ENCODE assay signal across 10 cellular contexts in genomic region chrX:153699784-153700371, GRCh38. TPM values are rescaled to one million over a fixed set of nuclear protein-coding genes. Genes with fewer than 3 reads are reported as not detected.
DNase-seq lines count a peak whose midpoint lies in the region; ATAC-seq and TF ChIP-seq lines count a peak whose summit lies in the region.
"Not testable (repeated sequence)": the region's sequence is repeated elsewhere in the genome, so short reads cannot be mapped to it uniquely, and the experiment has no call there.
"Had no signal": no experiment of that assay in that cellular context is flagged by ENCODE, and none has a peak within 500 bp of the region (broad histone marks: within the 10 kb centered on the region; RNA-seq: fewer than 3 reads in every experiment).

No MANE protein-coding gene starts in this region.

- not testable (repeated sequence) for TF ChIP-seq EP300 in esophagus muscularis mucosa (IDR thresholded peaks at IDR 0.05)

- WGBS in body of pancreas, 2 donors = 50% methylated on average over 14 of the region's 18 CpGs; no CpG with 5 or more reads in 1 of the 2 donors
- WGBS in esophagus muscularis mucosa = 68% methylated on average over 11 of the region's 18 CpGs
- WGBS in heart right ventricle, 2 donors = 51 to 57% methylated on average over 14 to 16 of the region's 18 CpGs
- WGBS in testis, 2 donors = 68% methylated on average over 12 of the region's 18 CpGs; no CpG with 5 or more reads in 1 of the 2 donors

- intact Hi-C loops in body of pancreas (cut with DNase I); esophagus muscularis mucosa (cut with DNase I); heart right ventricle (cut with DNase I); testis (cut with DNase I; ENCODE audit: low total_unique reads): not testable (repeated sequence)
- intact Hi-C loops in gastrocnemius medialis (cut with DNase I; ENCODE audit: low total_unique reads) = loop anchor here (10.0 kb wide), 1 partner anchor 345 kb away; no protein-coding TSS in a partner anchor

- not testable (repeated sequence) for H3K4me1 ChIP-seq in body of pancreas; muscle layer of colon (ENCODE audit: insufficient read depth, low read length); testis
- peaks cover 4 to 45% (median 31%) of the 10 kb centered on the region in 4 donors for H3K4me1 ChIP-seq in esophagus muscularis mucosa
- H3K4me1 ChIP-seq in heart right ventricle = peaks cover 0 to 35% (median 0%) of the 10 kb centered on the region in 9 donors
- peaks cover 27 to 74% of the 10 kb centered on the region in 2 donors for H3K4me1 ChIP-seq in gastrocnemius medialis

- H3K9me3 ChIP-seq in body of pancreas; esophagus muscularis mucosa; heart right ventricle; muscle layer of colon (ENCODE audit: low read length); gastrocnemius medialis; testis: not testable (repeated sequence)

- not testable (repeated sequence) for H3K4me3 ChIP-seq in body of pancreas; esophagus muscularis mucosa; heart right ventricle; muscle layer of colon (ENCODE audit: low read depth in 1 of 2, low read length in 2 of 2); gastrocnemius medialis; testis

- not testable (repeated sequence) for TF ChIP-seq CTCF in C4-2B (conservative IDR thresholded peaks at IDR 0.05); body of pancreas (IDR thresholded peaks at IDR 0.05); esophagus muscularis mucosa (IDR thresholded peaks at IDR 0.05); heart right ventricle (IDR thresholded peaks at IDR 0.05); gastrocnemius medialis (IDR thresholded peaks at IDR 0.05 in 4 of 5, conservative IDR thresholded peaks at IDR 0.05 in 1 of 5); testis (IDR thresholded peaks at IDR 0.05)

- not testable (repeated sequence) for H3K9ac ChIP-seq in muscle layer of colon (ENCODE audit: low read length)

- DNase-seq in body of pancreas (peak in 3 of 4 donors; percentile 28 to 48 (median 48)), heart right ventricle (peak in 1 of 2 donors; percentile 50), islet precursor cell (peak; percentile 46), gastrocnemius medialis (peak; percentile 32 to 82), testis (peak; percentile 34)
- DNase-seq in esophagus muscularis mucosa (ENCODE audit: extremely low spot score) = not testable (repeated sequence)

- not testable (repeated sequence) for H3K27me3 ChIP-seq in body of pancreas; esophagus muscularis mucosa; heart right ventricle; muscle layer of colon (ENCODE audit: control insufficient read depth in 1 of 2, insufficient read depth in 2 of 2, low read length in 2 of 2); gastrocnemius medialis; testis

- not testable (repeated sequence) for TF ChIP-seq POLR2A in body of pancreas (IDR thresholded peaks at IDR 0.05); esophagus muscularis mucosa (IDR thresholded peaks at IDR 0.05; ENCODE audit: low read depth); testis (IDR thresholded peaks at IDR 0.05)
- TF ChIP-seq POLR2A in gastrocnemius medialis (IDR thresholded peaks at IDR 0.05) = peak in 1 of 2 donors; percentile 8

- H3K36me3 ChIP-seq in body of pancreas (replicated peaks in 1 of 2; ENCODE audit: insufficient read depth in 1 of 2, low read depth in 2 of 2); muscle layer of colon (ENCODE audit: insufficient read depth, low read length); gastrocnemius medialis; testis (ENCODE audit: low read depth, missing control alignments): not testable (repeated sequence)
- H3K36me3 ChIP-seq in esophagus muscularis mucosa = peaks cover 0 to 47% (median 35%) of the 10 kb centered on the region in 4 donors
- peaks cover 0 to 50% (median 0%) of the 10 kb centered on the region in 9 donors for H3K36me3 ChIP-seq in heart right ventricle

- peak; percentile 34 for ATAC-seq in body of pancreas
- peak; percentile 57 to 85 (median 74) for ATAC-seq in heart right ventricle
- ATAC-seq in gastrocnemius medialis = peak; percentile 25 to 36

- H3K27ac ChIP-seq in C4-2B (peak overlapping the region; percentile 90), body of pancreas (peak overlapping the region in 2 of 4 donors; percentile 21 to 47), esophagus muscularis mucosa (replicated peaks in 1 of 4) (peak overlapping the region; percentile 54 to 59 (median 56)), heart right ventricle (peak overlapping the region; percentile 36 to 87 (median 76)), muscle layer of colon (ENCODE audit: low read depth, low read length) (peak overlapping the region; percentile 3), gastrocnemius medialis (peak overlapping the region; percentile 85 to 91 (median 90))
- H3K27ac ChIP-seq in testis = not testable (repeated sequence)

- in situ Hi-C loops in gastrocnemius medialis (cut with MboI; ENCODE audit: low sequenced_read_pairs in 4 of 4) = not testable (repeated sequence)

RNA-seq across cellular contexts. Expression of gene SLC6A8, which starts 12.2 kb away (rescaled TPM):
- total RNA-seq in body of pancreas = 10 to 100 TPM; 11.7 to 18.5 TPM
- total RNA-seq in esophagus muscularis mucosa = 10 to 100 TPM; 41.7 to 62.3 (median 45.6) TPM
- total RNA-seq in heart right ventricle = 100 to 1,000 TPM; 150 to 238 (median 186) TPM
- polyA plus RNA-seq in heart right ventricle = 100 to 1,000 TPM; 128 to 155 TPM
- 10 to 100 TPM; 40.1 to 78.1 (median 45.0) TPM for total RNA-seq in gastrocnemius medialis
- 100 to 1,000 TPM in 1 of 2 donors, 10 to 100 TPM in 1; 91.3 to 107 TPM for total RNA-seq in testis
- polyA plus RNA-seq in testis (ENCODE audit: insufficient read depth, low read depth, low replicate concordance) = 73.5 TPM
- total RNA-seq: OCI-LY7 had no signal

RNA-seq across cellular contexts. Expression of gene BCAP31, which starts 24.3 kb away (rescaled TPM):
- total RNA-seq in body of pancreas (10 to 100 TPM; 64.6 TPM), esophagus muscularis mucosa (100 to 1,000 TPM in 2 of 4 donors, 10 to 100 TPM in 2; 76.4 to 129 (median 101) TPM), heart right ventricle (100 to 1,000 TPM in 3 of 10 donors, 10 to 100 TPM in 7; 70.2 to 140 (median 85.4) TPM), gastrocnemius medialis (10 to 100 TPM; 41.5 to 91.9 (median 48.3) TPM), testis (100 to 1,000 TPM; 149 to 153 TPM)
- polyA plus RNA-seq in heart right ventricle (100 to 1,000 TPM in 1 of 2 donors, 10 to 100 TPM in 1; 82.2 to 164 TPM), testis (ENCODE audit: insufficient read depth, low read depth, low replicate concordance) (222 TPM)

RNA-seq across cellular contexts. Expression of gene ABCD1, which starts 24.8 kb away (rescaled TPM):
- total RNA-seq in body of pancreas (10 to 100 TPM; 11.2 to 31.6 TPM), esophagus muscularis mucosa (10 to 100 TPM; 18.4 to 36.2 (median 25.1) TPM), heart right ventricle (10 to 100 TPM; 11.0 to 24.2 (median 14.4) TPM), gastrocnemius medialis (10 to 100 TPM; 19.9 to 54.6 (median 34.5) TPM), testis (100 to 1,000 TPM in 1 of 2 donors, 10 to 100 TPM in 1; 84.4 to 112 TPM)
- polyA plus RNA-seq in heart right ventricle (10 to 100 TPM in 1 of 2 donors, 1 to 10 TPM in 1; 9.3 to 15.3 TPM), testis (ENCODE audit: insufficient read depth, low read depth, low replicate concordance) (34.3 TPM)

RNA-seq across cellular contexts. Expression of gene PNCK, which starts 26.3 kb away (rescaled TPM):
- total RNA-seq in body of pancreas (not detected), esophagus muscularis mucosa (10 to 100 TPM; 20.5 to 67.8 (median 26.0) TPM), heart right ventricle (10 to 100 TPM in 2 of 10 donors, 1 to 10 TPM in 8; 3.6 to 15.6 (median 5.9) TPM), gastrocnemius medialis (1 to 10 TPM in 1 of 4 donors, under 1 TPM in 1, not detected in 2; 0.98 to 1.6 TPM), testis (10 to 100 TPM; 41.0 to 51.5 TPM)
- polyA plus RNA-seq in heart right ventricle (1 to 10 TPM; 2.0 to 5.6 TPM), testis (ENCODE audit: insufficient read depth, low read depth, low replicate concordance) (19.9 TPM)
- total RNA-seq: GM23248 had no signal
- polyA plus RNA-seq: GM23248 had no signal

RNA-seq across cellular contexts. Expression of gene DUSP9, which starts 52.9 kb away (rescaled TPM):
- total RNA-seq in body of pancreas = not detected
- not detected for total RNA-seq in esophagus muscularis mucosa
- under 1 TPM in 1 of 10 donors, not detected in 9; 0.09 TPM for total RNA-seq in heart right ventricle
- polyA plus RNA-seq in heart right ventricle = under 1 TPM in 1 of 2 donors, not detected in 1; 0.03 TPM
- not detected for total RNA-seq in gastrocnemius medialis
- 10 to 100 TPM in 1 of 2 donors, 1 to 10 TPM in 1; 6.2 to 10.2 TPM for total RNA-seq in testis
- polyA plus RNA-seq in testis (ENCODE audit: insufficient read depth, low read depth, low replicate concordance) = 2.5 TPM
- total RNA-seq: GM23248, OCI-LY7 had no signal
- polyA plus RNA-seq: GM23248 had no signal
